In the genomic region with DNA sequence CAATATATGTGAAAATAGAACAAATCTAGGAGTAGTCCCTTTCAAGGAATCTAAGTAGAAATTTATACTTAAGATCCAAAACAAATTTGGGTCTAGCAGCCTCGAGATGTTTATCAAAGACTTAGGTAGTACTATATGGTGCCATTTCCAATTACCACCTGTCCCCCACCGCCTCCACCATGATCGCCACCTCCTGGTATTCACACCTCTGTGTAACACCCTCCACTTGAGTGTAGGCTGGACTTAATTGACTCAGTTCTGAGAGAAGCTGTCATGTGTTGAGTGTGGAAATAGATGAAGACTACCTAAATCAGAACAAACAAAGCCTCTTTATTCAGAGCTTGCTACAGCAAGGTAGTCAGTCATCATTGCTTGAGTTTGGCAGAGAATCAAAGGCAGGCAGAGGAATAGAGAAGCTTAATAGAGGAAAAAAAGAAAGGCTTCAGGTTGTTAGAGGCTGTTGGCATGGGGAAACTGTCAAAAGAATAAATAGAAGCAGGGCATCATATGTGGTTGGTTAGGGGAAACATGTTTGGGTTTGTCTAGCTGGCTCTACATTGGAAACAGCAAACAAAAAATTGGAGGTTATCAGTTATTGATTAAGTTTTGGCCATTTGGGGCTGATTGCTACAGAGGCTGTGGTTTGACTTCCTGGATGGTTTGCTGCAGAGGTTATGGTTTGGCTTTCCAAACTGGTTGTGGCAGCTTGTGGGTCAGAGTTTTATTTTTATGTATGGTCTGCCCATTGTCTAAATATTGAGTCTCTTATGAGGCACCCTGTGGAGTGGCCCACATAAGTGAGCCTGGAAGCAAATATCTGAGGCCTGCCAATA, we compare ENCODE assay signal across 23 cellular contexts.
DNase-seq lines count a peak whose midpoint lies in the region; ATAC-seq and TF ChIP-seq lines count a peak whose summit lies in the region.
"Had no signal": no experiment of that assay in that cellular context is flagged by ENCODE, and none has a peak within 500 bp of the region (broad histone marks: within the 10 kb centered on the region; RNA-seq: fewer than 3 reads in every experiment).

No MANE protein-coding gene starts in this region.

- DNase-seq in NCI-H510A treated with DMSO at 0.1 percent for 48 hours (lab: John Stamatoyannopoulos, UW) (peak; percentile 6), NCI-H510A (lab: John Stamatoyannopoulos, UW) (no peak), HEK293T (ENCODE audit: extremely low spot score) (no peak), NCI-H446 treated with DMSO at 0.1 percent for 48 hours (lab: John Stamatoyannopoulos, UW) (peak; percentile 18), renal cortical epithelial cell (ENCODE audit: low read depth) (peak; percentile 21), G401 (ENCODE audit: low spot score) (no peak)
- DNase-seq: activated CD4-positive, alpha-beta T cell treated with anti-CD3 and anti-CD28 coated beads, Interleukin-2, amount 10 ng/mL, durations not matched to agents 24 days and 14 days; activated CD8-positive, alpha-beta memory T cell treated with anti-CD3 and anti-CD28 coated beads, Interleukin-2, amount 10 ng/mL, durations not matched to agents 7 days and 5 days; activated naive CD8-positive, alpha-beta T cell treated with anti-CD3 and anti-CD28 coated beads for 36 hours; BE2C; COR-L47; effector CD8-positive, alpha-beta T cell; mesenchymal stem cell; naive B cell; NCI-H187 treated with DMSO at 0.1 percent for 48 hours; NCI-H526; SHP77; uterus had no signal

- ATAC-seq in GM19351 (IDR thresholded peaks at IDR 0.05; ENCODE audit: unreplicated experiment), result no peak
- ATAC-seq in GM21381 (IDR thresholded peaks at IDR 0.05; ENCODE audit: unreplicated experiment), result no peak
- ATAC-seq: A549; activated CD8-positive, alpha-beta memory T cell treated with anti-CD3 and anti-CD28 coated beads, Interleukin-2, amount 10 ng/mL, durations not matched to agents 7 days and 5 days; gastroesophageal sphincter; sciatic nerve had no signal

- in situ Hi-C loops in G401 (cut with HindIII; ENCODE audit: low sequenced_read_pairs), result no loop called here

- CTCF ChIA-PET in HEK293T (lab: Yijun Ruan, JAX), result no interaction called here

- POLR2A ChIA-PET in HEK293T (lab: Yijun Ruan, JAX), result no interaction called here

TF ChIP-seq in HEK293T, 16 proteins besides CTCF, POLR2A, EP300 and RAD21:
- no peak for TF ChIP-seq SUZ12 (IDR thresholded peaks at IDR 0.05)
- 0 out of 2 replicates have a peak, but pooled peaks have one; percentile 17 for TF ChIP-seq L3MBTL2 (conservative IDR thresholded peaks at IDR 0.05)
- no peak for TF ChIP-seq ARNT (IDR thresholded peaks at IDR 0.05)

Comparison
In these comparisons a context has a peak if more than half of its experiments do, and no peak if none do; other contexts are left out.
1. DNase-seq: peak in NCI-H510A treated with DMSO at 0.1 percent for 48 hours (single experiment), NCI-H446 treated with DMSO at 0.1 percent for 48 hours (single experiment) and renal cortical epithelial cell (single experiment); none in NCI-H510A (single experiment), HEK293T (single experiment) and G401 (single experiment).